In the genomic region with DNA sequence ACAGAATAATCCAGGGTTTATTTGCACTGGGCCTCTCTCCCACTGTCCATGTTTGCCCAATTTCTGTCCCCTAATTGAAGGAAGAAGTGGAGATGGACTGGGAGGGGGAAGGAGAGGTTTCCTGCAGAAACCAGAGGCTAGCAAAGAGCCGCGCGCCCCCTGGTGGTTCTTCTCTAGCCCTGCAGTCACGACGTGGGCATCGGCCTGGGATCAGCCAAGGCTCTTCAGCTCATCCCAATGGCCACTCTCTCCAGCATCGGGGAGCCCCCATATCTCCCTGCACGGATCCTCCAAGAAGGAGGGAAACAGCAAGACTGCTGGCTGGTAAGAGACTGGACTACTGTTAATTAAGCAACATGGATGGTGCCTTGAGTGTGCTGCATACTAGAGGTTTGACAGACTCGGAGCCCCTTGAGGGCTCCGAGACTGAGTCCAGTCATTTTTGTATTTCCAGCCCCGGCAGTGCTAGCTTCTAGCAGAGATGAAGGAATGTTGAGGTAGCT, we compare ENCODE assay signal across 8 cellular contexts. TPM values are rescaled to one million over a fixed set of nuclear protein-coding genes. Genes with fewer than 3 reads are reported as not detected.
A peak's percentile ranks its signal among the peaks of the same experiment; 100 is the strongest.
DNase-seq lines count a peak whose midpoint lies in the region; ATAC-seq and TF ChIP-seq lines count a peak whose summit lies in the region.

No MANE protein-coding gene starts in this region.

- peak overlapping the region; percentile 53 for H3K27ac Mint-ChIP-seq in T-helper 17 cell

- no peak overlapping the region for H3K4me3 ChIP-seq in adipocyte (ENCODE audit: low read length)
- H3K4me3 ChIP-seq in psoas muscle = no peak overlapping the region
- no peak overlapping the region for H3K4me3 ChIP-seq in aorta (ENCODE audit: low read length in 2 of 2)

- peak; percentile 92 for TF ChIP-seq CTCF in psoas muscle (IDR thresholded peaks at IDR 0.05)

- H3K27me3 ChIP-seq in adipocyte (replicated peaks; ENCODE audit: control insufficient read depth, insufficient read depth, low read length) (peaks cover 8% of the 10 kb centered on the region), psoas muscle (ENCODE audit: insufficient read depth in 3 of 3, low read length in 2 of 3) (no peaks in the 10 kb centered on the region), aorta (ENCODE audit: control insufficient read depth in 1 of 2, insufficient read depth in 2 of 2, low read length in 1 of 2) (no peaks in the 10 kb centered on the region)

- no peaks in the 10 kb centered on the region for H3K27me3 Mint-ChIP-seq in T-helper 17 cell

- H3K9ac ChIP-seq in adipocyte (ENCODE audit: low read length) = no peak overlapping the region

- no peaks in the 10 kb centered on the region for H3K9me3 ChIP-seq in T-helper 17 cell (ENCODE audit: control insufficient read depth, low read length, poor library complexity, severe bottlenecking)
- no peaks in the 10 kb centered on the region for H3K9me3 ChIP-seq in adipocyte (ENCODE audit: control insufficient read depth, low read length)
- H3K9me3 ChIP-seq in psoas muscle = no peaks in the 10 kb centered on the region
- H3K9me3 ChIP-seq in aorta (ENCODE audit: control insufficient read depth, low read length) = no peaks in the 10 kb centered on the region

- H3K36me3 Mint-ChIP-seq in T-helper 17 cell (ENCODE audit: low read depth) = no peaks in the 10 kb centered on the region

- peak overlapping the region; percentile 15 for H3K4me3 Mint-ChIP-seq in T-helper 17 cell

- H3K36me3 ChIP-seq in adipocyte (ENCODE audit: control insufficient read depth, insufficient read depth, low read length, severe bottlenecking) = no peaks in the 10 kb centered on the region
- H3K36me3 ChIP-seq in psoas muscle (ENCODE audit: insufficient read depth in 1 of 2, low read depth in 1 of 2) = no peaks in the 10 kb centered on the region
- H3K36me3 ChIP-seq in aorta (ENCODE audit: control insufficient read depth in 1 of 2, insufficient read depth in 2 of 2, low read length in 1 of 2) = no peaks in the 10 kb centered on the region

- H3K4me1 ChIP-seq in adipocyte (ENCODE audit: control insufficient read depth, insufficient read depth, low read length) (peaks cover 15% of the 10 kb centered on the region), psoas muscle (peaks cover 9% of the 10 kb centered on the region), aorta (ENCODE audit: control insufficient read depth in 1 of 2, insufficient read depth in 2 of 2, low read length in 2 of 2) (no peaks in the 10 kb centered on the region)

- peaks cover 26% of the 10 kb centered on the region for H3K4me1 Mint-ChIP-seq in T-helper 17 cell

- DNase-seq in AML-193 (lab: John Stamatoyannopoulos, UW) (peak; percentile 56 to 73), NCI-H1694 (lab: John Stamatoyannopoulos, UW) (peak; percentile 82), T-helper 17 cell (peak; percentile 57 to 64 (median 63)), adipocyte (ENCODE audit: low read depth) (peak; percentile 91), left cardiac atrium (peak; percentile 82), psoas muscle (peak; percentile 81 to 87), aorta (peak; percentile 88 to 95)

- WGBS in psoas muscle, 3 donors = 23 to 25% (median 24%) methylated on average over 11 of the region's 11 CpGs
- WGBS in aorta, 2 donors = 21% methylated on average over 11 of the region's 11 CpGs

- H3K27ac ChIP-seq in psoas muscle (no peak overlapping the region), aorta (ENCODE audit: low read depth in 1 of 2, low read length in 2 of 2) (no peak overlapping the region)

- ATAC-seq in GM21526 (IDR thresholded peaks at IDR 0.05; ENCODE audit: low FRiP score, unreplicated experiment) (peak; percentile 58), T-helper 17 cell (peak; percentile 87), left cardiac atrium (peak; percentile 86), psoas muscle (peak; percentile 87 to 97 (median 88)), aorta (ENCODE audit: low FRiP score) (peak; percentile 84)

- intact Hi-C loops in left cardiac atrium (cut with DNase I) (loop anchor here (2.0 to 10.0 kb wide), 3 partner anchors 153 to 225 kb away; a partner anchor contains a TSS), psoas muscle (cut with DNase I) (loop anchor here (2.0 to 5.0 kb wide), 2 partner anchors 229 to 230 kb away; no protein-coding TSS in a partner anchor), aorta (cut with DNase I) (loop anchor here (1.0 kb wide), 2 partner anchors 228 to 230 kb away; no protein-coding TSS in a partner anchor)

RNA-seq across cellular contexts. Expression of a gene that starts 18.7 kb away (rescaled TPM):
- total RNA-seq in T-helper 17 cell = 10 to 100 TPM in 1 of 2 donors, 1 to 10 TPM in 1; 7.0 to 10.8 TPM
- total RNA-seq in left cardiac atrium = 1 to 10 TPM; 3.8 to 4.5 TPM
- total RNA-seq in psoas muscle = 1 to 10 TPM; 3.2 to 5.2 (median 3.6) TPM
- polyA plus RNA-seq in psoas muscle = 1 to 10 TPM; 1.2 to 3.1 (median 1.4) TPM
- total RNA-seq in aorta = 1 to 10 TPM; 6.5 to 6.8 TPM
- 1 to 10 TPM; 1.5 to 2.1 TPM for polyA plus RNA-seq in aorta

RNA-seq across cellular contexts. Expression of a gene that starts 28.7 kb away (rescaled TPM):
- total RNA-seq in T-helper 17 cell = not detected
- total RNA-seq in left cardiac atrium = not detected
- total RNA-seq in psoas muscle = not detected
- under 1 TPM in 1 of 3 donors, not detected in 2; 0.09 TPM for polyA plus RNA-seq in psoas muscle
- not detected for total RNA-seq in aorta
- polyA plus RNA-seq in aorta = under 1 TPM in 1 of 2 donors, not detected in 1; 0.88 TPM

RNA-seq across cellular contexts. Expression of a gene that starts 30.2 kb away (rescaled TPM):
- total RNA-seq in T-helper 17 cell (under 1 TPM; 0.40 to 0.81 TPM), left cardiac atrium (under 1 TPM; 0.27 to 0.29 TPM), psoas muscle (under 1 TPM; 0.20 to 0.52 (median 0.40) TPM), aorta (under 1 TPM; 0.42 to 0.75 TPM)
- polyA plus RNA-seq in psoas muscle (under 1 TPM; 0.10 to 0.47 (median 0.10) TPM), aorta (under 1 TPM; 0.23 to 0.50 TPM)

RNA-seq across cellular contexts. Expression of a gene that starts 53.4 kb away (rescaled TPM):
- not detected for total RNA-seq in T-helper 17 cell
- total RNA-seq in left cardiac atrium = not detected
- total RNA-seq in psoas muscle = under 1 TPM in 3 of 4 donors, not detected in 1; 0.13 to 0.97 (median 0.69) TPM
- polyA plus RNA-seq in psoas muscle = under 1 TPM; 0.07 to 0.23 (median 0.22) TPM
- total RNA-seq in aorta = under 1 TPM in 1 of 2 donors, not detected in 1; 0.48 TPM
- under 1 TPM in 1 of 2 donors, not detected in 1; 0.18 TPM for polyA plus RNA-seq in aorta
